In the genomic region with DNA sequence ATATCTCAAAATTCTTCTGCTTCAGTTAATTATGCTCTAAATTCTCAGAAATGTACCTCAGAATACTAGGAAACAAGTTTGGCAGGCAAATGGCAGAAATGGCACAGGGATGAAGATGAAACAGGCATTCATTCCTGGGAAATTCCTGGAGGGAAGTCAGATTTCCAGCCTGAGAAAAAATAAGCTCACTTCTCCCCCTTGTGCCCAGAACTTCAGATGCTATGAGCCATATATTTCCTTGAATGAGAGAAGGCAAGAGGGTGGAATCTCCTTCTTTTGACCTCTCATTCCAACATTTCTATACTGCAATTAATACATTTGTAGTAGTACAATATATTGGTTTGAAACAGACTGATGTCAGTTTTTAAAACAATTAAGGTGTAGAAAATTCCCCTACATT, we compare ENCODE assay signal across 10 cellular contexts. TPM values are rescaled to one million over a fixed set of nuclear protein-coding genes. Genes with fewer than 3 reads are reported as not detected.
DNase-seq lines count a peak whose midpoint lies in the region; ATAC-seq and TF ChIP-seq lines count a peak whose summit lies in the region.
"Had no signal": no experiment of that assay in that cellular context is flagged by ENCODE, and none has a peak within 500 bp of the region (broad histone marks: within the 10 kb centered on the region; RNA-seq: fewer than 3 reads in every experiment).

No MANE protein-coding gene starts in this region.

- H3K4me3 ChIP-seq in HFF-Myc (replicated peaks; ENCODE audit: low read depth, low read length) (no peak overlapping the region), astrocyte of the cerebellum (ENCODE audit: low read depth, low read length) (no peak overlapping the region), kidney epithelial cell (ENCODE audit: low read depth, low read length) (no peak overlapping the region)
- H3K4me3 ChIP-seq: upper lobe of right lung had no signal

- in situ Hi-C loops in astrocyte of the cerebellum (cut with HindIII; ENCODE audit: low sequenced_read_pairs) = no loop called here

- TF ChIP-seq CTCF in AG09319 (IDR thresholded peaks at IDR 0.05; ENCODE audit: low read depth, low read length) = peak; percentile 61
- TF ChIP-seq CTCF in HFF-Myc (IDR thresholded peaks at IDR 0.05; ENCODE audit: low read depth, low read length, missing control alignments) = peak; percentile 51
- peak; percentile 60 for TF ChIP-seq CTCF in astrocyte of the cerebellum (IDR thresholded peaks at IDR 0.05; ENCODE audit: low read depth, low read length, missing control alignments)
- TF ChIP-seq CTCF in kidney epithelial cell (IDR thresholded peaks at IDR 0.05; ENCODE audit: insufficient read depth, low read length, poor library complexity, severe bottlenecking) = peak; percentile 47

- no peaks in the 10 kb centered on the region for H3K27me3 ChIP-seq in kidney epithelial cell (ENCODE audit: control insufficient read depth, insufficient read depth, low read length)
- H3K27me3 ChIP-seq: upper lobe of right lung had no signal

- ATAC-seq in HG02938 (IDR thresholded peaks at IDR 0.05; ENCODE audit: unreplicated experiment) = no peak
- ATAC-seq in HG03439 (IDR thresholded peaks at IDR 0.05; ENCODE audit: unreplicated experiment) = no peak
- ATAC-seq: upper lobe of right lung had no signal

- DNase-seq in AG09319 (ENCODE audit: extremely low read depth, low read depth) = no peak
- peak; percentile 29 for DNase-seq in HFF-Myc (ENCODE audit: extremely low read depth, low read depth)
- peak; percentile 23 for DNase-seq in astrocyte of the cerebellum (ENCODE audit: low read depth)
- no peak for DNase-seq in kidney epithelial cell (ENCODE audit: low read depth)
- no peak for DNase-seq in NCI-H1092 treated with DMSO at 0.1 percent for 48 hours (lab: John Stamatoyannopoulos, UW)
- DNase-seq in NCI-H524 (lab: John Stamatoyannopoulos, UW) = no peak
- DNase-seq: occipital lobe, upper lobe of right lung had no signal

- no peaks in the 10 kb centered on the region for H3K36me3 ChIP-seq in kidney epithelial cell (ENCODE audit: control insufficient read depth, insufficient read depth, low read length)
- H3K36me3 ChIP-seq: upper lobe of right lung had no signal

RNA-seq across cellular contexts. Expression of a gene that starts 22.8 kb away (rescaled TPM):
- total RNA-seq in kidney epithelial cell = 11.2 and 14.1 TPM in 2 replicates

Comparison
In these comparisons a context has a peak if more than half of its experiments do, and no peak if none do; other contexts are left out.
1. DNase-seq: peak in HFF-Myc (single experiment) and astrocyte of the cerebellum (single experiment); none in AG09319 (single experiment), kidney epithelial cell (single experiment), NCI-H1092 treated with DMSO at 0.1 percent for 48 hours (single experiment) and NCI-H524 (0 of 2).
2. Peak in every context shown above with its lines, with median percentiles within 50 percentile points of each other: CTCF ChIP-seq.